Comparison of ENCODE assay signal across 18 cellular contexts in the genomic region with DNA sequence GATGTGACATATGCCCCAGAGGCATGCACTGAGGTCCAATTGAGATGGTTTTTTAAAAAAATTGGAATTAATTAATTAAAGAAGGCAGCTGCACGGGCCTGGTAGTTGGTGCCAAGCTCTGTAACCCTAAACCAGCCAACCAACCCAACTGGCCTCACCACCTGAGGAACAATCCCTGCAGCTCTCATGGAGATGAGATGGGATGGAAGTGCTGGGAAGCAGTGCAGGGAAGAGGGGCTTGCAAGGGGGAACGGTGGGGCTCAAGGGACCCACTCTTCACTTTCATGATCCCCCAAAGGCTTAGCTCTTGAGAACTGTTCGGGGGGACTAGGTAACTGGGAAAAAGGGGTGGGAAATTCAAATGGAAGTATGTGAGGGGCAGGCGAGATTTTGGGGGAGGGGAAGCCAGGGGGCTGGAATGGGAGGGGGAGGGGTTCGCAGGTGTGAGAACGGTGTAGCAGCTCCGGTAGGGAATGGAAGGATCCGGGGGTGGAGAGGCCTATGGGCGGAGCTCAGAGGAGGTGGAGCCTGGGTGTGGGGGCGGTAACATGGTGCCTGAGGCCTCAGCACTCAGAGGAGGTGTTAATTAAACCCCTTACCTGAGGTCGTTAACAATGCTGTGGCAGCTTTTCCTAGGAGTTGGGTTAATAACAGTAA. TPM values are rescaled to one million over a fixed set of nuclear protein-coding genes. Genes with fewer than 3 reads are reported as not detected.
A peak's percentile ranks its signal among the peaks of the same experiment; 100 is the strongest.
DNase-seq lines count a peak whose midpoint lies in the region; ATAC-seq and TF ChIP-seq lines count a peak whose summit lies in the region.
"Had no signal": no experiment of that assay in that cellular context is flagged by ENCODE, and none has a peak within 500 bp of the region (broad histone marks: within the 10 kb centered on the region; RNA-seq: fewer than 3 reads in every experiment).

No MANE protein-coding gene starts in this region.

- H3K27me3 ChIP-seq in iPS-15b (ENCODE audit: control insufficient read depth, insufficient read depth, low read length): no peaks in the 10 kb centered on the region
- H3K27me3 ChIP-seq in suprapubic skin: no peaks in the 10 kb centered on the region
- H3K27me3 ChIP-seq: vagina had no signal

- H3K9me3 ChIP-seq in iPS-15b (ENCODE audit: control insufficient read depth, insufficient read depth, low read length): no peaks in the 10 kb centered on the region
- H3K9me3 ChIP-seq in suprapubic skin: no peaks in the 10 kb centered on the region
- H3K9me3 ChIP-seq: vagina had no signal

- ATAC-seq in GM21526 (IDR thresholded peaks at IDR 0.05; ENCODE audit: low FRiP score, unreplicated experiment): no peak
- ATAC-seq: stimulated activated naive CD8-positive, alpha-beta T cell treated with anti-CD3 and anti-CD28 coated beads, Interleukin-15, amount 100 ng/mL, for 72 hours had no signal

- H3K9me3 Mint-ChIP-seq in type B pancreatic cell (no peaks in the 10 kb centered on the region), immature natural killer cell (no peaks in the 10 kb centered on the region)
- H3K9me3 Mint-ChIP-seq: stimulated activated naive CD8-positive, alpha-beta T cell treated with anti-CD3 and anti-CD28 coated beads, Interleukin-15, amount 100 ng/mL, for 72 hours had no signal

- H3K27me3 Mint-ChIP-seq in type B pancreatic cell (no peaks in the 10 kb centered on the region), immature natural killer cell (ENCODE audit: low read depth in 3 of 3) (peaks cover 0 to 3% (median 0%) of the 10 kb centered on the region in 3 donors)
- H3K27me3 Mint-ChIP-seq: stimulated activated naive CD8-positive, alpha-beta T cell treated with anti-CD3 and anti-CD28 coated beads, Interleukin-15, amount 100 ng/mL, for 72 hours had no signal

- H3K36me3 ChIP-seq in iPS-15b (ENCODE audit: control insufficient read depth, insufficient read depth, low read length) (no peaks in the 10 kb centered on the region), suprapubic skin (no peaks in the 10 kb centered on the region)
- H3K36me3 ChIP-seq: vagina had no signal

- H3K36me3 Mint-ChIP-seq in type B pancreatic cell (no peaks in the 10 kb centered on the region), immature natural killer cell (peaks cover 0 to 8% (median 3%) of the 10 kb centered on the region in 3 donors)

- H3K27ac Mint-ChIP-seq in type B pancreatic cell (no peak overlapping the region), immature natural killer cell (no peak overlapping the region)
- H3K27ac Mint-ChIP-seq: stimulated activated naive CD8-positive, alpha-beta T cell treated with anti-CD3 and anti-CD28 coated beads, Interleukin-15, amount 100 ng/mL, for 72 hours had no signal

- TF ChIP-seq POLR2A in suprapubic skin (IDR thresholded peaks at IDR 0.05): no peak

- no peak overlapping the region for H3K9ac ChIP-seq in iPS-15b (ENCODE audit: low read depth, low read length)
- H3K9ac ChIP-seq: parathyroid adenoma had no signal

- DNase-seq in NCI-H82 (lab: John Stamatoyannopoulos, UW): peak; percentile 52
- no peak for DNase-seq in NCI-H82 treated with DMSO at 0.1 percent for 48 hours (lab: John Stamatoyannopoulos, UW; ENCODE audit: unreplicated experiment)
- DNase-seq in NCI-H2196 (lab: John Stamatoyannopoulos, UW; ENCODE audit: unreplicated experiment): peak; percentile 67
- peak; percentile 27 to 59 for DNase-seq in suprapubic skin (ENCODE audit: low spot score in 2 of 2)
- DNase-seq in type B pancreatic cell (ENCODE audit: extremely low spot score, unreplicated experiment): no peak
- DNase-seq in immature natural killer cell: no peak
- DNase-seq: ACHN; activated CD4-positive, alpha-beta T cell treated with anti-CD3 and anti-CD28 coated beads for 1 hour; NCI-H1694; SHP77; stimulated activated naive CD8-positive, alpha-beta T cell treated with anti-CD3 and anti-CD28 coated beads, Interleukin-15, amount 100 ng/mL, for 72 hours; T-helper 2 cell had no signal

- peaks cover 19% of the 10 kb centered on the region for H3K4me1 ChIP-seq in iPS-15b (ENCODE audit: control insufficient read depth, insufficient read depth, low read length)
- peaks cover 14% of the 10 kb centered on the region for H3K4me1 ChIP-seq in suprapubic skin
- H3K4me1 ChIP-seq: parathyroid adenoma, vagina had no signal

- H3K4me3 Mint-ChIP-seq in type B pancreatic cell: no peak overlapping the region
- no peak overlapping the region for H3K4me3 Mint-ChIP-seq in immature natural killer cell
- H3K4me3 Mint-ChIP-seq: stimulated activated naive CD8-positive, alpha-beta T cell treated with anti-CD3 and anti-CD28 coated beads, Interleukin-15, amount 100 ng/mL, for 72 hours had no signal

- 39% methylated on average over 11 of the region's 11 CpGs for WGBS in suprapubic skin

- H3K4me1 Mint-ChIP-seq in type B pancreatic cell (ENCODE audit: unreplicated experiment) (no peaks in the 10 kb centered on the region), immature natural killer cell (peaks cover 6 to 10% of the 10 kb centered on the region in 2 donors)

- no peak overlapping the region for H3K27ac ChIP-seq in suprapubic skin
- H3K27ac ChIP-seq: coronary artery, epithelial cell of prostate, parathyroid adenoma, vagina had no signal

- TF ChIP-seq CTCF in suprapubic skin (IDR thresholded peaks at IDR 0.05): no peak
- TF ChIP-seq CTCF in type B pancreatic cell (conservative IDR thresholded peaks at IDR 0.05): no peak

- H3K4me3 ChIP-seq in iPS-15b (ENCODE audit: low read depth, low read length): peak overlapping the region; percentile 16
- H3K4me3 ChIP-seq in suprapubic skin: no peak overlapping the region
- H3K4me3 ChIP-seq: coronary artery, vagina had no signal

- TF ChIP-seq EP300 in suprapubic skin (IDR thresholded peaks at IDR 0.05): no peak

RNA-seq across cellular contexts. Expression of a gene that starts 9.3 kb away (rescaled TPM):
- total RNA-seq in suprapubic skin (100 to 1,000 TPM in 1 of 4 donors, 10 to 100 TPM in 3; 76.6 to 148 (median 83.2) TPM), type B pancreatic cell (ENCODE audit: low replicate concordance) (39.6 and 42.3 TPM in 2 replicates)
- 10 to 100 TPM in 2 of 3 donors, 1 to 10 TPM in 1; 9.7 to 25.8 (median 16.0) TPM for polyA plus RNA-seq in immature natural killer cell

RNA-seq across cellular contexts. Expression of a gene that starts 43.4 kb away (rescaled TPM):
- total RNA-seq in suprapubic skin: 10 to 100 TPM; 63.8 to 92.5 (median 86.4) TPM
- 231 and 270 TPM in 2 replicates for total RNA-seq in type B pancreatic cell (ENCODE audit: low replicate concordance)
- polyA plus RNA-seq in immature natural killer cell: 100 to 1,000 TPM; 166 to 274 (median 228) TPM

Comparison
In these comparisons a context has a peak if more than half of its experiments do, and no peak if none do; other contexts are left out.
1. DNase-seq: peak in NCI-H82 (single experiment), NCI-H2196 (single experiment) and suprapubic skin (2 of 2); none in NCI-H82 treated with DMSO at 0.1 percent for 48 hours (single experiment), type B pancreatic cell (single experiment) and immature natural killer cell (0 of 3).